ENCODE assay signal across 10 cellular contexts in genomic region chr7:100493476-100494264, GRCh38. TPM values are rescaled to one million over a fixed set of nuclear protein-coding genes. Genes with fewer than 3 reads are reported as not detected.
DNase-seq lines count a peak whose midpoint lies in the region; ATAC-seq, FAIRE-seq and TF ChIP-seq lines count a peak whose summit lies in the region.
"Had no signal": no experiment of that assay in that cellular context is flagged by ENCODE, and none has a peak within 500 bp of the region (broad histone marks: within the 10 kb centered on the region; RNA-seq: fewer than 3 reads in every experiment).

No MANE protein-coding gene starts in this region.

- H3K27me3 ChIP-seq in H1 (replicated peaks in 1 of 4; ENCODE audit: control insufficient read depth in 3 of 4, extremely low read depth in 1 of 4, insufficient read depth in 3 of 4, low read length in 3 of 4) (peaks cover 0 to 4% (median 2%) of the 10 kb centered on the region in 4 experiments; a peak in 5 of 7 replicates), thyroid gland (no peaks in the 10 kb centered on the region)
- no peaks in the 10 kb centered on the region for H3K27me3 ChIP-seq in naive thymus-derived CD4-positive, alpha-beta T cell (ENCODE audit: control insufficient read depth in 2 of 2, insufficient read depth in 2 of 2, low read length in 2 of 2)

- 0 out of 7 replicates have a peak overlapping the region, but pooled peaks of 1 of the 4 experiments have one; percentile 50 for H3K9ac ChIP-seq in H1 (replicated peaks in 1 of 4; ENCODE audit: extremely low read depth in 1 of 4, low read depth in 3 of 4, low read length in 3 of 4)

- H2BK20ac ChIP-seq in H1 (ENCODE audit: low read length), result no peak overlapping the region

- ATAC-seq in naive thymus-derived CD4-positive, alpha-beta T cell, result peak; percentile 81
- ATAC-seq in HG02610 (IDR thresholded peaks at IDR 0.05; ENCODE audit: unreplicated experiment), result no peak
- ATAC-seq: A549 had no signal

- peak overlapping the region; percentile 77 to 79 for H3K4me2 ChIP-seq in H1 (ENCODE audit: insufficient read depth in 1 of 2, low read depth in 2 of 2, low read length in 2 of 2)
- H3K4me2 ChIP-seq: A549 had no signal

- no peak for FAIRE-seq in H1 (lab: Jason Lieb, UNC)
- FAIRE-seq: A549 had no signal

- peak overlapping the region; percentile 88; the same call in 1 of the 2 replicates for H2AFZ ChIP-seq in H1 (ENCODE audit: low read length)

- peaks cover 0 to 7% of the 10 kb centered on the region in 2 experiments for H4K20me1 ChIP-seq in H1 (replicated peaks in 1 of 2; ENCODE audit: control insufficient read depth in 1 of 2, insufficient read depth in 2 of 2, low read length in 2 of 2)

- no peak overlapping the region for H2BK12ac ChIP-seq in H1 (ENCODE audit: low read depth, low read length)

- peak overlapping the region; percentile 53; the same call in 1 of the 2 replicates for H4K8ac ChIP-seq in H1 (ENCODE audit: extremely low read depth, insufficient read depth, low read length)

- TF ChIP-seq EP300 in H1 (IDR thresholded peaks at IDR 0.05; ENCODE audit: borderline replicate concordance in 1 of 2, low read depth in 2 of 2, low read length in 2 of 2), result no peak

- no peak overlapping the region for H2AK5ac ChIP-seq in H1 (ENCODE audit: low read depth, low read length)

- H3K4me1 Mint-ChIP-seq in naive thymus-derived CD4-positive, alpha-beta T cell, result peaks cover 8 to 26% (median 21%) of the 10 kb centered on the region in 7 donors

- H3K56ac ChIP-seq in H1 (replicated peaks; ENCODE audit: insufficient read length, low read depth, low read length), result no peak overlapping the region

- H4K91ac ChIP-seq in H1 (replicated peaks; ENCODE audit: insufficient read length, low read length), result no peak overlapping the region

- H3K36me3 Mint-ChIP-seq in naive thymus-derived CD4-positive, alpha-beta T cell, result peaks cover 0 to 2% (median 0%) of the 10 kb centered on the region in 5 donors

- no peak overlapping the region for H3K23ac ChIP-seq in H1 (ENCODE audit: insufficient read length)

- H3K36me3 ChIP-seq in H1 (ENCODE audit: control insufficient read depth in 2 of 4, insufficient read depth in 4 of 4, low read length in 3 of 4), result peaks cover 0 to 4% (median 0%) of the 10 kb centered on the region in 4 experiments; a peak in 2 of 8 replicates
- H3K36me3 ChIP-seq in naive thymus-derived CD4-positive, alpha-beta T cell (ENCODE audit: control insufficient read depth in 2 of 3, insufficient read depth in 3 of 3, low read length in 3 of 3), result no peaks in the 10 kb centered on the region
- no peaks in the 10 kb centered on the region for H3K36me3 ChIP-seq in thyroid gland

- H3K4me3 ChIP-seq in H1 (ENCODE audit: extremely low read depth in 1 of 4, insufficient read depth in 2 of 4, low read depth in 3 of 4, low read length in 4 of 4) (peak overlapping the region; percentile 38 to 68 (median 43)), thyroid gland (replicated peaks in 1 of 3) (peak overlapping the region in 1 of 3 donors; percentile 32)
- peak overlapping the region; percentile 53 for H3K4me3 ChIP-seq in naive thymus-derived CD4-positive, alpha-beta T cell (ENCODE audit: low read length)
- H3K4me3 ChIP-seq: A549 had no signal

- H3K4me1 ChIP-seq in H1 (replicated peaks in 1 of 4; ENCODE audit: control insufficient read depth in 3 of 4, insufficient read depth in 4 of 4, low read length in 3 of 4) (peaks cover 2 to 16% (median 11%) of the 10 kb centered on the region in 4 experiments), thyroid gland (peaks cover 12 to 13% of the 10 kb centered on the region in 2 donors)
- H3K4me1 ChIP-seq in naive thymus-derived CD4-positive, alpha-beta T cell (ENCODE audit: control insufficient read depth in 2 of 2, insufficient read depth in 2 of 2, low read length in 2 of 2), result peaks cover 0 to 8% of the 10 kb centered on the region in 2 donors
- H3K4me1 ChIP-seq: A549 had no signal

- no peaks in the 10 kb centered on the region for H3K79me2 ChIP-seq in H1 (ENCODE audit: control insufficient read depth in 1 of 2, insufficient read depth in 2 of 2, low read length in 2 of 2)

- intact Hi-C loops in naive thymus-derived CD4-positive, alpha-beta T cell (cut with micrococcal nuclease), result loop anchor here in 1 of 2 donors (1.0 to 2.0 kb wide), 3 partner anchors 23 to 65 kb away; partner anchors contain the start of gene AGFG2
- intact Hi-C loops in thyroid gland (cut with DNase I), result no loop called here

- peak in 1 of 3 experiments; percentile 2; a peak in 1 of 4 replicates for TF ChIP-seq CTCF in H1 (IDR thresholded peaks at IDR 0.05; ENCODE audit: control extremely low read depth in 1 of 3, insufficient read depth in 1 of 3, low read depth in 1 of 3, low read length in 3 of 3)
- no peak for TF ChIP-seq CTCF in thyroid gland (IDR thresholded peaks at IDR 0.05)

- H4K5ac ChIP-seq in H1 (ENCODE audit: insufficient read length, low read depth, low read length), result no peak overlapping the region

- no peak overlapping the region for H3K14ac ChIP-seq in H1 (ENCODE audit: insufficient read length)

- peak overlapping the region; percentile 60 for H3K18ac ChIP-seq in H1 (ENCODE audit: extremely low read depth, low read length)

- peak overlapping the region; percentile 72 to 85 (median 80) for H3K4me3 Mint-ChIP-seq in naive thymus-derived CD4-positive, alpha-beta T cell

- H3K27ac ChIP-seq in H1 (ENCODE audit: low read depth, low read length) (no peak overlapping the region), thyroid gland (peak overlapping the region in 1 of 3 donors; percentile 63)
- peak overlapping the region; percentile 45 for H3K27ac ChIP-seq in naive thymus-derived CD4-positive, alpha-beta T cell (ENCODE audit: low read depth, low read length)
- H3K27ac ChIP-seq: A549 had no signal

- CTCF ChIA-PET in H1 (lab: Charles Lee; ENCODE audit: partially characterized antibody), result interaction anchor here (1.0 to 3.7 kb wide), 7 partner anchors 9 to 73 kb away, joined by 3 to 17 read pairs (median 4); partner anchors contain the start of gene NYAP1
- CTCF ChIA-PET in naive thymus-derived CD4-positive, alpha-beta T cell (lab: Charles Lee), result interaction anchor here (0.6 to 3.4 kb wide), 8 partner anchors 11 to 71 kb away, joined by 3 to 8 read pairs (median 4); no protein-coding TSS in a partner anchor

- H3K9me3 ChIP-seq in H1 (ENCODE audit: insufficient read depth in 2 of 2, low read depth in 1 of 2, low read length in 1 of 2) (no peaks in the 10 kb centered on the region), thyroid gland (no peaks in the 10 kb centered on the region)
- H3K9me3 ChIP-seq in naive thymus-derived CD4-positive, alpha-beta T cell (ENCODE audit: control insufficient read depth in 2 of 3, low read length in 3 of 3), result no peaks in the 10 kb centered on the region
- H3K9me3 ChIP-seq: A549 had no signal

- TF ChIP-seq RAD21 in H1 (IDR thresholded peaks at IDR 0.05 in 1 of 2, conservative IDR thresholded peaks at IDR 0.05 in 1 of 2; ENCODE audit: low read depth in 2 of 2, low read length in 2 of 2), result no peak

- no peak overlapping the region for H2BK15ac ChIP-seq in H1 (ENCODE audit: low read length)

- peaks cover 0 to 26% (median 0%) of the 10 kb centered on the region in 5 donors for H3K27me3 Mint-ChIP-seq in naive thymus-derived CD4-positive, alpha-beta T cell

- no peaks in the 10 kb centered on the region for H3K79me1 ChIP-seq in H1 (ENCODE audit: low read depth, low read length)

- POLR2A ChIA-PET in H1 (lab: Charles Lee; ENCODE audit: partially characterized antibody), result interaction anchor here (0.7 to 1.8 kb wide), 10 partner anchors 8 to 400 kb away, joined by 3 to 7 read pairs (median 4); partner anchors contain the start of genes AGFG2, NYAP1 and PPP1R35
- POLR2A ChIA-PET in naive thymus-derived CD4-positive, alpha-beta T cell (lab: Charles Lee), result interaction anchor here (0.6 to 2.1 kb wide), 14 partner anchors 11 to 406 kb away, joined by 3 to 7 read pairs (median 3); partner anchors contain the start of genes FBXO24 and LRCH4

- 6% methylated on average over 23 of the region's 56 CpGs; no CpG with 5 or more reads in 1 of the 2 experiments for WGBS in H1 (ENCODE audit: extremely low coverage in 1 of 2, insufficient coverage in 1 of 2, insufficient read length in 1 of 2, insufficient replicate concordance in 2 of 2, low coverage in 1 of 2, low lambda C conversion rate in 2 of 2, missing lambda C conversion rate in 1 of 2), 2 experiments
- WGBS in thyroid gland, 2 donors, result 15 to 29% methylated on average over 10 to 18 of the region's 56 CpGs

- no peak overlapping the region for H2BK120ac ChIP-seq in H1 (replicated peaks; ENCODE audit: low read depth, low read length)

- H3K4ac ChIP-seq in H1 (replicated peaks; ENCODE audit: insufficient read length, low read depth, low read length), result no peak overlapping the region

- DNase-seq in DMS53 (lab: John Stamatoyannopoulos, UW) (peak; percentile 86), DMS53 treated with DMSO at 0.1 percent for 48 hours (lab: John Stamatoyannopoulos, UW; ENCODE audit: unreplicated experiment) (no peak), H1 (ENCODE audit: low read depth in 1 of 2, low spot score in 2 of 2) (peak in 1 of 2 experiments; percentile 73), thyroid gland (peak; percentile 58 to 67), NCI-H1930 (lab: John Stamatoyannopoulos, UW) (no peak)
- DNase-seq in activated CD4-positive, alpha-beta T cell treated with anti-CD3 and anti-CD28 coated beads, Interleukin-2, amount 50 U/mL, for 48 hours, result peak; percentile 65 to 75
- peak in 8 of 9 donors; percentile 45 to 65 (median 56) for DNase-seq in naive thymus-derived CD4-positive, alpha-beta T cell

- H3K27ac Mint-ChIP-seq in naive thymus-derived CD4-positive, alpha-beta T cell, result peak overlapping the region; percentile 20 to 84 (median 67)

- peaks cover 7% of the 10 kb centered on the region; the same call in 1 of the 2 replicates for H3K23me2 ChIP-seq in H1 (ENCODE audit: low read depth, low read length)

- no peak overlapping the region; the same call in 1 of the 2 replicates for H2BK5ac ChIP-seq in H1 (ENCODE audit: low read depth, low read length)

- no peaks in the 10 kb centered on the region for H3K9me3 Mint-ChIP-seq in naive thymus-derived CD4-positive, alpha-beta T cell

- TF ChIP-seq POLR2A in H1 (IDR thresholded peaks at IDR 0.05; ENCODE audit: control extremely low read depth in 1 of 2, low read depth in 2 of 2, low read length in 2 of 2), result no peak
- peak in 1 of 2 donors; percentile 14 for TF ChIP-seq POLR2A in thyroid gland (IDR thresholded peaks at IDR 0.05)

RNA-seq across cellular contexts. Expression of gene NYAP1, which starts 9.9 kb away (rescaled TPM):
- 4.5 and 4.6 TPM in 2 replicates for total RNA-seq in H1 (2021; fragmentation: NEBNext Ultra II Directional; extraction: Animal tissue kit (Norgen Biotek cat#: 25700))
- 1.9 and 5.0 TPM in 2 replicates for polyA plus RNA-seq in H1 (2011; rRNA removed)
- polyA plus RNA-seq in H1 (2011; cell fraction: cytosol; rRNA removed), result 3.9 TPM
- 5.5 TPM for polyA plus RNA-seq in H1 (2011; cell fraction: nucleus; rRNA removed)
- 2.7 to 4.5 TPM (median 3.8 TPM) in 4 replicates for polyA plus RNA-seq in H1 (2012, experiment 1 of 2)
- 2.0 TPM for polyA plus RNA-seq in H1 (2012, experiment 2 of 2)
- polyA plus RNA-seq in H1 (2013, experiment 1 of 2), result 2.5 TPM
- polyA plus RNA-seq in H1 (2013, experiment 2 of 2), result 2.2 TPM
- polyA minus RNA-seq in H1 (2011; rRNA and poly(A)+ RNA removed), result 0.37 and 0.41 TPM in 2 replicates
- polyA minus RNA-seq in H1 (2011; cell fraction: cytosol; rRNA and poly(A)+ RNA removed), result 3.1 TPM
- 2.9 TPM for polyA minus RNA-seq in H1 (2011; cell fraction: nucleus; rRNA and poly(A)+ RNA removed)
- under 1 TPM; 0.11 to 0.64 (median 0.44) TPM for total RNA-seq in naive thymus-derived CD4-positive, alpha-beta T cell
- polyA plus RNA-seq in naive thymus-derived CD4-positive, alpha-beta T cell, result not detected
- 1 to 10 TPM in 2 of 4 donors, under 1 TPM in 1, not detected in 1; 0.40 to 1.3 (median 1.0) TPM for total RNA-seq in thyroid gland

RNA-seq across cellular contexts. Expression of gene TSC22D4, which starts 14.7 kb away (rescaled TPM):
- total RNA-seq in H1 (2021; fragmentation: NEBNext Ultra II Directional; extraction: Animal tissue kit (Norgen Biotek cat#: 25700)), result 20.3 and 24.1 TPM in 2 replicates
- polyA plus RNA-seq in H1 (2011; rRNA removed), result 13.2 and 22.4 TPM in 2 replicates
- polyA plus RNA-seq in H1 (2011; cell fraction: cytosol; rRNA removed), result 14.7 TPM
- 22.4 TPM for polyA plus RNA-seq in H1 (2011; cell fraction: nucleus; rRNA removed)
- polyA plus RNA-seq in H1 (2012, experiment 1 of 2), result 13.5 to 21.7 TPM (median 20.5 TPM) in 4 replicates
- 18.7 TPM for polyA plus RNA-seq in H1 (2012, experiment 2 of 2)
- polyA plus RNA-seq in H1 (2013, experiment 1 of 2), result 15.3 TPM
- 14.1 TPM for polyA plus RNA-seq in H1 (2013, experiment 2 of 2)
- polyA minus RNA-seq in H1 (2011; rRNA and poly(A)+ RNA removed), result 4.6 and 6.6 TPM in 2 replicates
- polyA minus RNA-seq in H1 (2011; cell fraction: cytosol; rRNA and poly(A)+ RNA removed), result 15.1 TPM
- polyA minus RNA-seq in H1 (2011; cell fraction: nucleus; rRNA and poly(A)+ RNA removed), result 7.5 TPM
- total RNA-seq in naive thymus-derived CD4-positive, alpha-beta T cell, result 100 to 1,000 TPM in 4 of 5 experiments, 10 to 100 TPM in 1; 75.6 to 124 (median 115) TPM
- 10 to 100 TPM; 23.7 to 30.1 TPM for polyA plus RNA-seq in naive thymus-derived CD4-positive, alpha-beta T cell
- total RNA-seq in thyroid gland, result 10 to 100 TPM; 22.7 to 37.8 (median 27.9) TPM

RNA-seq across cellular contexts. Expression of gene SPACDR, which starts 29.6 kb away (rescaled TPM):
- 0.33 TPM in 1 of 2 replicates, not detected in the other for total RNA-seq in H1 (2021; fragmentation: NEBNext Ultra II Directional; extraction: Animal tissue kit (Norgen Biotek cat#: 25700))
- polyA plus RNA-seq in H1 (2011; rRNA removed), result 0.26 and 0.31 TPM in 2 replicates
- 0.41 TPM for polyA plus RNA-seq in H1 (2011; cell fraction: cytosol; rRNA removed)
- polyA plus RNA-seq in H1 (2011; cell fraction: nucleus; rRNA removed), result 0.80 TPM
- 0.18 to 0.92 TPM (median 0.19 TPM) in 3 of 4 replicates, not detected in the other for polyA plus RNA-seq in H1 (2012, experiment 1 of 2)
- polyA plus RNA-seq in H1 (2012, experiment 2 of 2), result 0.39 TPM
- polyA plus RNA-seq in H1 (2013, experiment 1 of 2), result 0.55 TPM
- 0.13 TPM for polyA plus RNA-seq in H1 (2013, experiment 2 of 2)
- polyA minus RNA-seq in H1 (2011; rRNA and poly(A)+ RNA removed), result not detected in 2 replicates
- polyA minus RNA-seq in H1 (2011; cell fraction: cytosol; rRNA and poly(A)+ RNA removed), result not detected
- polyA minus RNA-seq in H1 (2011; cell fraction: nucleus; rRNA and poly(A)+ RNA removed), result not detected
- total RNA-seq in naive thymus-derived CD4-positive, alpha-beta T cell, result 1 to 10 TPM; 1.6 to 7.8 (median 2.2) TPM
- polyA plus RNA-seq in naive thymus-derived CD4-positive, alpha-beta T cell, result under 1 TPM in 1 of 2 donors, not detected in 1; 0.85 TPM
- total RNA-seq in thyroid gland, result 1 to 10 TPM in 1 of 4 donors, not detected in 3; 2.0 TPM
- total RNA-seq: SK-MEL-5 had no signal

RNA-seq across cellular contexts. Expression of gene AGFG2, which starts 45.3 kb away (rescaled TPM):
- total RNA-seq in H1 (2021; fragmentation: NEBNext Ultra II Directional; extraction: Animal tissue kit (Norgen Biotek cat#: 25700)), result 7.6 TPM in 2 replicates
- polyA plus RNA-seq in H1 (2011; rRNA removed), result 11.2 and 15.9 TPM in 2 replicates
- polyA plus RNA-seq in H1 (2011; cell fraction: cytosol; rRNA removed), result 8.7 TPM
- 18.2 TPM for polyA plus RNA-seq in H1 (2011; cell fraction: nucleus; rRNA removed)
- polyA plus RNA-seq in H1 (2012, experiment 1 of 2), result 5.8 to 9.2 TPM (median 6.5 TPM) in 4 replicates
- 4.1 TPM for polyA plus RNA-seq in H1 (2012, experiment 2 of 2)
- polyA plus RNA-seq in H1 (2013, experiment 1 of 2), result 2.6 TPM
- 3.0 TPM for polyA plus RNA-seq in H1 (2013, experiment 2 of 2)
- 7.0 and 7.5 TPM in 2 replicates for polyA minus RNA-seq in H1 (2011; rRNA and poly(A)+ RNA removed)
- 12.4 TPM for polyA minus RNA-seq in H1 (2011; cell fraction: cytosol; rRNA and poly(A)+ RNA removed)
- polyA minus RNA-seq in H1 (2011; cell fraction: nucleus; rRNA and poly(A)+ RNA removed), result 13.5 TPM
- 10 to 100 TPM; 15.8 to 42.4 (median 23.3) TPM for total RNA-seq in naive thymus-derived CD4-positive, alpha-beta T cell
- polyA plus RNA-seq in naive thymus-derived CD4-positive, alpha-beta T cell, result 1 to 10 TPM; 5.7 to 9.8 TPM
- 10 to 100 TPM; 26.1 to 34.6 (median 28.0) TPM for total RNA-seq in thyroid gland

RNA-seq across cellular contexts. Expression of gene PPP1R35, which starts 57.4 kb away (rescaled TPM):
- total RNA-seq in H1 (2021; fragmentation: NEBNext Ultra II Directional; extraction: Animal tissue kit (Norgen Biotek cat#: 25700)), result 53.8 and 58.2 TPM in 2 replicates
- 52.3 and 78.4 TPM in 2 replicates for polyA plus RNA-seq in H1 (2011; rRNA removed)
- polyA plus RNA-seq in H1 (2011; cell fraction: cytosol; rRNA removed), result 63.4 TPM
- polyA plus RNA-seq in H1 (2011; cell fraction: nucleus; rRNA removed), result 97.9 TPM
- 42.3 to 54.4 TPM (median 51.6 TPM) in 4 replicates for polyA plus RNA-seq in H1 (2012, experiment 1 of 2)
- 48.2 TPM for polyA plus RNA-seq in H1 (2012, experiment 2 of 2)
- polyA plus RNA-seq in H1 (2013, experiment 1 of 2), result 131 TPM
- 122 TPM for polyA plus RNA-seq in H1 (2013, experiment 2 of 2)
- polyA minus RNA-seq in H1 (2011; rRNA and poly(A)+ RNA removed), result 2.5 and 4.6 TPM in 2 replicates
- 22.1 TPM for polyA minus RNA-seq in H1 (2011; cell fraction: cytosol; rRNA and poly(A)+ RNA removed)
- polyA minus RNA-seq in H1 (2011; cell fraction: nucleus; rRNA and poly(A)+ RNA removed), result 18.2 TPM
- 10 to 100 TPM; 33.5 to 80.0 (median 65.7) TPM for total RNA-seq in naive thymus-derived CD4-positive, alpha-beta T cell
- polyA plus RNA-seq in naive thymus-derived CD4-positive, alpha-beta T cell, result 10 to 100 TPM; 25.1 to 52.7 TPM
- 10 to 100 TPM; 28.4 to 67.2 (median 45.5) TPM for total RNA-seq in thyroid gland

Comparison
In these comparisons a context has a peak if more than half of its experiments do, and no peak if none do; other contexts are left out.
1. DNase-seq: peak in DMS53 (single experiment), activated CD4-positive, alpha-beta T cell treated with anti-CD3 and anti-CD28 coated beads, Interleukin-2, amount 50 U/mL, for 48 hours (2 of 2), naive thymus-derived CD4-positive, alpha-beta T cell (8 of 9) and thyroid gland (2 of 2); none in DMS53 treated with DMSO at 0.1 percent for 48 hours (single experiment) and NCI-H1930 (0 of 2).